21 cellular contexts compared by ENCODE assay signal in the genomic region with DNA sequence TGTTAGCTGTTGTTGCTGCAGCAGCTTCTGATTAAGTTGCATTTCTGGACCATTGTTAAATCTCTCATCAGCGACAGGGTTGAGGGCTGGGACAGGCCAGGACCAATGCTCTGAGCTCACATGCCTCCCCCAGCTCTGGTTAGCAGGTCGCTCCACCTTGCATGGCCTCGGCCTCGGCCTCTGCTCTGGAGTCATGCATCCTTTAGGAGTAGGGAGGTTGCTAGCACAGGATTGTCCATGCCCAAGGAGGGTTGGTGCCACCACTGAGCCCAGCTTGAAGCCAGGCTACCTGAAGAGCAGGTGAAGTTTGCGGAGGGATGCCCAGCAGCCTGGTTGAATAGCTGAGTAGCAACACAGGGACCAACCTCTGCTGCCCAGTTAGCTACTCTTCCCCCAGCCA. TPM values are rescaled to one million over a fixed set of nuclear protein-coding genes. Genes with fewer than 3 reads are reported as not detected.
DNase-seq lines count a peak whose midpoint lies in the region; ATAC-seq, FAIRE-seq and TF ChIP-seq lines count a peak whose summit lies in the region.
"Had no signal": no experiment of that assay in that cellular context is flagged by ENCODE, and none has a peak within 500 bp of the region (broad histone marks: within the 10 kb centered on the region; RNA-seq: fewer than 3 reads in every experiment).

No MANE protein-coding gene starts in this region.

- no peak overlapping the region for H2BK12ac ChIP-seq in trophoblast cell (ENCODE audit: low read length)

- no peak for TF ChIP-seq EP300 in sigmoid colon (IDR thresholded peaks at IDR 0.05)
- no peak for TF ChIP-seq EP300 in upper lobe of left lung (IDR thresholded peaks at IDR 0.05)

- TF ChIP-seq POLR2A in right lobe of liver (IDR thresholded peaks at IDR 0.05): no peak
- TF ChIP-seq POLR2A in sigmoid colon (IDR thresholded peaks at IDR 0.05): no peak
- no peak for TF ChIP-seq POLR2A in upper lobe of left lung (IDR thresholded peaks at IDR 0.05)

- ATAC-seq in stimulated activated naive B cell treated with anti-CD40 and anti-IgM and Interleukin-4, amounts not matched to agents 10 μg/mL and 1 μg/mL and 100 μg/mL, for 72 hours (replicated peaks): no peak
- ATAC-seq in right lobe of liver: no peak
- ATAC-seq in upper lobe of left lung (ENCODE audit: low FRiP score in 2 of 2): no peak
- ATAC-seq: CD8-positive, alpha-beta T cell; GM23338; HCT116 had no signal

- no peak overlapping the region for H3K27ac ChIP-seq in kidney (ENCODE audit: low read depth in 2 of 2, low read length in 2 of 2)
- H3K27ac ChIP-seq in trophoblast cell (ENCODE audit: low read depth, low read length): no peak overlapping the region
- no peak overlapping the region for H3K27ac ChIP-seq in right lobe of liver
- no peak overlapping the region for H3K27ac ChIP-seq in sigmoid colon
- no peak overlapping the region for H3K27ac ChIP-seq in upper lobe of left lung
- H3K27ac ChIP-seq: C4-2B had no signal

- H2AFZ ChIP-seq in trophoblast cell (ENCODE audit: insufficient read depth, low read length, poor library complexity): no peak overlapping the region
- H2AFZ ChIP-seq: GM23338 had no signal

- H3K27ac Mint-ChIP-seq in neural crest cell (ENCODE audit: unreplicated experiment): peak overlapping the region; percentile 50
- peak overlapping the region; percentile 31 for H3K27ac Mint-ChIP-seq in stimulated activated naive B cell treated with anti-CD40 and anti-IgM and Interleukin-4, amounts not matched to agents 10 μg/mL and 1 μg/mL and 100 μg/mL, for 72 hours
- H3K27ac Mint-ChIP-seq: CD8-positive, alpha-beta T cell; GM23338; H9 had no signal

- H3K4me1 ChIP-seq in kidney (ENCODE audit: control insufficient read depth in 1 of 2, insufficient read depth in 1 of 2, low read depth in 1 of 2, low read length in 2 of 2) (no peaks in the 10 kb centered on the region), trophoblast cell (ENCODE audit: control insufficient read depth in 1 of 2, insufficient read depth in 2 of 2, low read length in 2 of 2) (no peaks in the 10 kb centered on the region), right lobe of liver (no peaks in the 10 kb centered on the region), sigmoid colon (no peaks in the 10 kb centered on the region), upper lobe of left lung (no peaks in the 10 kb centered on the region)
- H3K4me1 ChIP-seq: Caco-2 had no signal

- no peak overlapping the region for H2BK120ac ChIP-seq in trophoblast cell (ENCODE audit: insufficient read depth, low read length, poor library complexity)

- H3K9ac ChIP-seq in kidney (ENCODE audit: low read length in 2 of 2): no peak overlapping the region
- no peak overlapping the region for H3K9ac ChIP-seq in trophoblast cell (ENCODE audit: low read length)

- H3K79me1 ChIP-seq in trophoblast cell (ENCODE audit: low read length): no peaks in the 10 kb centered on the region

- H3K18ac ChIP-seq in trophoblast cell (ENCODE audit: low read length): no peak overlapping the region

- intact Hi-C loops in kidney (cut with DNase I) (no loop called here), right lobe of liver (cut with DNase I) (no loop called here), sigmoid colon (cut with DNase I) (no loop called here)

- no peaks in the 10 kb centered on the region for H3K36me3 Mint-ChIP-seq in neural crest cell (ENCODE audit: low read depth)
- H3K36me3 Mint-ChIP-seq in stimulated activated naive B cell treated with anti-CD40 and anti-IgM and Interleukin-4, amounts not matched to agents 10 μg/mL and 1 μg/mL and 100 μg/mL, for 72 hours: peaks cover 87 to 94% of the 10 kb centered on the region in 2 donors

- no peak overlapping the region for H4K8ac ChIP-seq in trophoblast cell (ENCODE audit: low read depth, low read length)

- H3K9me3 Mint-ChIP-seq in neural crest cell: no peaks in the 10 kb centered on the region
- H3K9me3 Mint-ChIP-seq in stimulated activated naive B cell treated with anti-CD40 and anti-IgM and Interleukin-4, amounts not matched to agents 10 μg/mL and 1 μg/mL and 100 μg/mL, for 72 hours: no peaks in the 10 kb centered on the region
- H3K9me3 Mint-ChIP-seq: CD4-positive, CD25-positive, alpha-beta regulatory T cell; CD8-positive, alpha-beta T cell; GM23338; H9 had no signal

- H3K23ac ChIP-seq in trophoblast cell (ENCODE audit: low read length): no peak overlapping the region

- no peak overlapping the region for H2BK5ac ChIP-seq in trophoblast cell (ENCODE audit: low read depth, low read length, poor library complexity)

- FAIRE-seq in kidney (lab: Jason Lieb, UNC): no peak
- FAIRE-seq: G401.6 had no signal

- DNase-seq in kidney (peak; percentile 56), neural crest cell (ENCODE audit: low read depth, low spot score) (no peak), trophoblast cell (no peak), right lobe of liver (no peak), sigmoid colon (no peak), upper lobe of left lung (no peak), islet precursor cell (no peak)
- DNase-seq in stimulated activated naive B cell treated with anti-CD40 and anti-IgM and Interleukin-4, amounts not matched to agents 10 μg/mL and 1 μg/mL and 100 μg/mL, for 72 hours: no peak
- DNase-seq: Caco-2; CD4-positive, CD25-positive, alpha-beta regulatory T cell; CD8-positive, alpha-beta T cell; DMS153; DND-41; H9 had no signal

- no peaks in the 10 kb centered on the region for H3K79me2 ChIP-seq in trophoblast cell (ENCODE audit: control insufficient read depth, insufficient read depth, low read length, poor library complexity)

- H3K27me3 Mint-ChIP-seq in neural crest cell (ENCODE audit: low read depth): no peaks in the 10 kb centered on the region
- H3K27me3 Mint-ChIP-seq in stimulated activated naive B cell treated with anti-CD40 and anti-IgM and Interleukin-4, amounts not matched to agents 10 μg/mL and 1 μg/mL and 100 μg/mL, for 72 hours: no peaks in the 10 kb centered on the region
- H3K27me3 Mint-ChIP-seq: CD4-positive, CD25-positive, alpha-beta regulatory T cell had no signal

- no peak overlapping the region for H4K12ac ChIP-seq in trophoblast cell (ENCODE audit: low read depth, low read length)

- WGBS in trophoblast cell (ENCODE audit: extremely low coverage, insufficient coverage, insufficient read length): no CpG with 5 or more reads among the region's 5 CpGs
- no CpG with 5 or more reads among the region's 5 CpGs for WGBS in right lobe of liver (ENCODE audit: insufficient coverage, low coverage, low lambda C conversion rate, missing lambda C conversion rate)
- 96 to 99% methylated on average over 5 of the region's 5 CpGs for WGBS in sigmoid colon, 2 donors
- 98 to 100% methylated on average over 1 to 5 of the region's 5 CpGs for WGBS in upper lobe of left lung, 2 donors

- H3K4me3 ChIP-seq in kidney (ENCODE audit: low read length in 2 of 2): no peak overlapping the region
- H3K4me3 ChIP-seq in trophoblast cell (ENCODE audit: low read depth, low read length): peak overlapping the region; percentile 18
- no peak overlapping the region for H3K4me3 ChIP-seq in right lobe of liver
- H3K4me3 ChIP-seq in sigmoid colon: no peak overlapping the region
- H3K4me3 ChIP-seq in upper lobe of left lung: no peak overlapping the region
- H3K4me3 ChIP-seq: GM23338 had no signal

- H3K14ac ChIP-seq in trophoblast cell (ENCODE audit: low read length): no peak overlapping the region

- no peak overlapping the region for H4K91ac ChIP-seq in trophoblast cell (ENCODE audit: low read depth, low read length)

- H3K9me3 ChIP-seq in kidney (ENCODE audit: control insufficient read depth in 1 of 2, low read length in 2 of 2) (no peaks in the 10 kb centered on the region), trophoblast cell (ENCODE audit: insufficient read depth, low read depth, low read length) (no peaks in the 10 kb centered on the region), right lobe of liver (no peaks in the 10 kb centered on the region), sigmoid colon (no peaks in the 10 kb centered on the region), upper lobe of left lung (no peaks in the 10 kb centered on the region)
- H3K9me3 ChIP-seq: Caco-2 had no signal

- H3K4me1 Mint-ChIP-seq in neural crest cell: no peaks in the 10 kb centered on the region
- H3K4me1 Mint-ChIP-seq in stimulated activated naive B cell treated with anti-CD40 and anti-IgM and Interleukin-4, amounts not matched to agents 10 μg/mL and 1 μg/mL and 100 μg/mL, for 72 hours: peaks cover 32 to 37% of the 10 kb centered on the region in 2 donors
- H3K4me1 Mint-ChIP-seq: CD4-positive, CD25-positive, alpha-beta regulatory T cell; GM23338; H9 had no signal

- no peak overlapping the region for H3K4me3 Mint-ChIP-seq in neural crest cell
- H3K4me3 Mint-ChIP-seq in stimulated activated naive B cell treated with anti-CD40 and anti-IgM and Interleukin-4, amounts not matched to agents 10 μg/mL and 1 μg/mL and 100 μg/mL, for 72 hours: no peak overlapping the region
- H3K4me3 Mint-ChIP-seq: CD4-positive, CD25-positive, alpha-beta regulatory T cell; CD8-positive, alpha-beta T cell; GM23338; H9 had no signal

- H3K27me3 ChIP-seq in trophoblast cell (ENCODE audit: insufficient read depth, low read length): no peaks in the 10 kb centered on the region
- no peaks in the 10 kb centered on the region for H3K27me3 ChIP-seq in right lobe of liver
- H3K27me3 ChIP-seq in sigmoid colon: no peaks in the 10 kb centered on the region
- H3K27me3 ChIP-seq in upper lobe of left lung: no peaks in the 10 kb centered on the region

- H3K4ac ChIP-seq in trophoblast cell (ENCODE audit: low read depth, low read length): no peak overlapping the region

- TF ChIP-seq CTCF in kidney (IDR thresholded peaks at IDR 0.05; ENCODE audit: borderline replicate concordance, extremely low read depth, insufficient read depth) (no peak), neural crest cell (conservative IDR thresholded peaks at IDR 0.05) (no peak), right lobe of liver (IDR thresholded peaks at IDR 0.05) (no peak), sigmoid colon (IDR thresholded peaks at IDR 0.05) (no peak), upper lobe of left lung (IDR thresholded peaks at IDR 0.05) (no peak)

- H2AK5ac ChIP-seq in trophoblast cell (ENCODE audit: low read length): no peak overlapping the region

- H3K4me2 ChIP-seq in trophoblast cell (ENCODE audit: low read length): no peak overlapping the region
- H3K4me2 ChIP-seq: GM23338 had no signal

- H3K36me3 ChIP-seq in kidney (ENCODE audit: control insufficient read depth in 1 of 2, insufficient read depth in 2 of 2, low read length in 2 of 2) (peaks cover 62 to 83% of the 10 kb centered on the region in 2 donors), trophoblast cell (ENCODE audit: control insufficient read depth in 1 of 2, insufficient read depth in 2 of 2, low read length in 2 of 2) (peaks cover 56 to 75% of the 10 kb centered on the region in 2 experiments), right lobe of liver (peaks cover 0 to 74% (median 19%) of the 10 kb centered on the region in 4 donors), sigmoid colon (peaks cover 45 to 100% (median 60%) of the 10 kb centered on the region in 4 donors), upper lobe of left lung (peaks cover 37 to 100% (median 97%) of the 10 kb centered on the region in 4 donors)

RNA-seq across cellular contexts. Expression of gene CPNE9, which starts 11.2 kb away (rescaled TPM):
- total RNA-seq in kidney: 0.16 TPM
- polyA plus RNA-seq in kidney (ENCODE audit: insufficient read depth, low read depth, low replicate concordance): 0.19 TPM
- total RNA-seq in neural crest cell: 0.48 and 1.3 TPM in 2 replicates
- polyA plus RNA-seq in trophoblast cell (2013): 0.07 and 0.08 TPM in 2 replicates
- not detected for total RNA-seq in right lobe of liver
- under 1 TPM in 1 of 4 donors, not detected in 3; 0.14 TPM for total RNA-seq in sigmoid colon
- under 1 TPM in 1 of 3 donors, not detected in 2; 0.22 TPM for polyA plus RNA-seq in sigmoid colon
- total RNA-seq in upper lobe of left lung: under 1 TPM in 3 of 6 donors, not detected in 3; 0.20 to 0.39 (median 0.30) TPM
- total RNA-seq: A172; A673; Caco-2; CD4-positive, CD25-positive, alpha-beta regulatory T cell had no signal
- polyA plus RNA-seq: BJ; CD4-positive, CD25-positive, alpha-beta regulatory T cell had no signal

RNA-seq across cellular contexts. Expression of gene BRPF1, which starts 39.1 kb away (rescaled TPM):
- 22.4 TPM for total RNA-seq in kidney
- polyA plus RNA-seq in kidney (ENCODE audit: insufficient read depth, low read depth, low replicate concordance): 6.2 TPM
- 36.9 and 39.2 TPM in 2 replicates for total RNA-seq in neural crest cell
- 11.6 TPM in 2 replicates for polyA plus RNA-seq in trophoblast cell (2013)
- total RNA-seq in right lobe of liver: 1 to 10 TPM; 3.5 to 5.4 (median 5.1) TPM
- total RNA-seq in sigmoid colon: 10 to 100 TPM; 12.6 to 18.6 (median 13.9) TPM
- polyA plus RNA-seq in sigmoid colon: 10 to 100 TPM in 1 of 3 donors, 1 to 10 TPM in 2; 3.5 to 12.0 (median 4.2) TPM
- 10 to 100 TPM; 18.8 to 44.0 (median 26.5) TPM for total RNA-seq in upper lobe of left lung

RNA-seq across cellular contexts. Expression of gene MTMR14, which starts 43.1 kb away (rescaled TPM):
- 44.5 TPM for total RNA-seq in kidney
- polyA plus RNA-seq in kidney (ENCODE audit: insufficient read depth, low read depth, low replicate concordance): 28.0 TPM
- 25.0 and 29.8 TPM in 2 replicates for total RNA-seq in neural crest cell
- polyA plus RNA-seq in trophoblast cell (2013): 19.9 and 20.8 TPM in 2 replicates
- total RNA-seq in right lobe of liver: 10 to 100 TPM; 15.8 to 20.0 (median 18.8) TPM
- 10 to 100 TPM; 13.0 to 23.9 (median 18.5) TPM for total RNA-seq in sigmoid colon
- 10 to 100 TPM; 29.8 to 34.8 (median 32.1) TPM for polyA plus RNA-seq in sigmoid colon
- 10 to 100 TPM; 43.7 to 66.1 (median 57.6) TPM for total RNA-seq in upper lobe of left lung

RNA-seq across cellular contexts. Expression of gene OGG1, which starts 57.3 kb away (rescaled TPM):
- total RNA-seq in kidney: 31.1 TPM
- 51.6 TPM for polyA plus RNA-seq in kidney (ENCODE audit: insufficient read depth, low read depth, low replicate concordance)
- 38.6 and 39.8 TPM in 2 replicates for total RNA-seq in neural crest cell
- 20.7 and 22.1 TPM in 2 replicates for polyA plus RNA-seq in trophoblast cell (2013)
- 10 to 100 TPM; 12.3 to 27.8 (median 15.7) TPM for total RNA-seq in right lobe of liver
- total RNA-seq in sigmoid colon: 10 to 100 TPM; 22.5 to 34.6 (median 31.4) TPM
- 10 to 100 TPM; 15.6 to 23.6 (median 16.9) TPM for polyA plus RNA-seq in sigmoid colon
- 10 to 100 TPM; 13.7 to 49.2 (median 18.3) TPM for total RNA-seq in upper lobe of left lung
